Comparison of ENCODE assay signal across 8 cellular contexts in the genomic region with DNA sequence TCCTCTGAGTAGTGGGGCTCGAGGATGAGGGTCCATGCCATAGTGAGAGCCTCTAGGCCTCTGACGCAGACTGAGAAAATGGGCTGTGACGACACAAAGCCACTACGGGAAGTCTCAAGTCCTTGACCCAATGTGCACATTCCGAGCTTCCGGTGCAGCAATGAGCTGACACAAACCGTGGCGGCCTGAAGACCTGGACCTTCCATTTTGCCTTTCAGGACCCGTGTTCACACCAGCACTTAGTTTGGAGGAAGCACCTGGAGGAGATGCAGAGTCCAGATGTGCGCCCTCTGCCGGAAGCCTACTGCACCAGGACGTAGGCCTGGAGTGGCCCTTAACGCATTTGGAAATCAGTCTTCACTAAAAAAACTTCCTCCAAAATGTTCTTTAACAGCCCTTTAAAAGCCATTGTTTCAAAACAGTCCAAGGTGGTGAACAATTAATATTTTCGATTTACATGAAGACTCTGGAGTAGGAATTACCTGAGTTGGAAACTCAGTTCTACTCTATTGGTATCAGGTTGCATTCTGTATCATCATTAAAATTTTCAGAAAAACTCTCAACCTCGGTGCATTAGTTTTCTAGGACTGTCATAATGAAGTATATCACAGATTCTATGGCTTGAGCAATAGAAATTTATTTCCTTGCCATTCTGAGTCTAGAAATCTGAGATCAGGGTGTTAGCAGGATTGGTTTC. TPM values are rescaled to one million over a fixed set of nuclear protein-coding genes. Genes with fewer than 3 reads are reported as not detected.
DNase-seq lines count a peak whose midpoint lies in the region; ATAC-seq and TF ChIP-seq lines count a peak whose summit lies in the region.

No MANE protein-coding gene starts in this region.

- CTCF ChIA-PET in CD4-positive, alpha-beta T cell (lab: Charles Lee) = interaction anchor here (1.0 to 4.4 kb wide), 10 partner anchors 57 to 350 kb away, joined by 3 to 24 read pairs (median 4); no protein-coding TSS in a partner anchor

- no peak overlapping the region for H3K27ac ChIP-seq in CD4-positive, alpha-beta T cell (ENCODE audit: low read depth, low read length)
- peak overlapping the region; percentile 42 for H3K27ac ChIP-seq in HL-60 (replicated peaks)

- peak; percentile 85 for ATAC-seq in CD4-positive, alpha-beta T cell (ENCODE audit: poor library complexity)

- H3K9me3 ChIP-seq in CD4-positive, alpha-beta T cell (ENCODE audit: control insufficient read depth, low read length) = no peaks in the 10 kb centered on the region

- POLR2A ChIA-PET in CD4-positive, alpha-beta T cell (lab: Charles Lee) = interaction anchor here (0.7 to 1.0 kb wide), 2 partner anchors 17 to 85 kb away, joined by 3 to 5 read pairs; no protein-coding TSS in a partner anchor

- H3K27me3 ChIP-seq in CD4-positive, alpha-beta T cell (ENCODE audit: control insufficient read depth, insufficient read depth, low read length) = no peaks in the 10 kb centered on the region
- H3K27me3 ChIP-seq in HL-60 (ENCODE audit: insufficient read depth, poor library complexity, severe bottlenecking) = no peaks in the 10 kb centered on the region

- peak; percentile 84 for TF ChIP-seq CTCF in CD4-positive, alpha-beta T cell (IDR thresholded peaks at IDR 0.05)
- TF ChIP-seq CTCF in HL-60 (IDR thresholded peaks at IDR 0.05; ENCODE audit: insufficient read depth, low read length) = peak; percentile 86
- peak; percentile 79 for TF ChIP-seq CTCF in choroid plexus epithelial cell (conservative IDR thresholded peaks at IDR 0.05; ENCODE audit: low read depth, low read length)
- peak; percentile 36 for TF ChIP-seq CTCF in mesothelial cell of epicardium (IDR thresholded peaks at IDR 0.05; ENCODE audit: unreplicated experiment)

- H3K4me3 Mint-ChIP-seq in CD4-positive, alpha-beta T cell = no peak overlapping the region
- H3K4me3 Mint-ChIP-seq in mesothelial cell of epicardium = no peak overlapping the region

- intact Hi-C loops in CD4-positive, alpha-beta T cell (cut with DNase I, micrococcal nuclease) = loop anchor here (1.0 to 5.0 kb wide), 5 partner anchors 85 to 375 kb away; no protein-coding TSS in a partner anchor

- peak overlapping the region; percentile 4 for H3K27ac Mint-ChIP-seq in CD4-positive, alpha-beta T cell
- H3K27ac Mint-ChIP-seq in mesothelial cell of epicardium = no peak overlapping the region

- H3K9me3 Mint-ChIP-seq in CD4-positive, alpha-beta T cell = no peaks in the 10 kb centered on the region
- H3K9me3 Mint-ChIP-seq in mesothelial cell of epicardium = no peaks in the 10 kb centered on the region

- H3K4me3 ChIP-seq in HL-60 (replicated peaks; ENCODE audit: insufficient read depth, low read length) (no peak overlapping the region), choroid plexus epithelial cell (ENCODE audit: low read depth, low read length) (no peak overlapping the region)

- no peaks in the 10 kb centered on the region for H3K27me3 Mint-ChIP-seq in CD4-positive, alpha-beta T cell
- H3K27me3 Mint-ChIP-seq in mesothelial cell of epicardium (ENCODE audit: low read depth) = peaks cover 8% of the 10 kb centered on the region

- peak; percentile 54 to 75 (median 66) for DNase-seq in CD4-positive, alpha-beta T cell
- DNase-seq in HL-60 (ENCODE audit: low read depth in 1 of 2, low spot score in 1 of 2) (peak; percentile 54 to 88), choroid plexus epithelial cell (ENCODE audit: low read depth) (peak; percentile 64), mesothelial cell of epicardium (ENCODE audit: low spot score in 2 of 2, unreplicated experiment in 2 of 2) (peak; percentile 30 to 71), A172 (ENCODE audit: low spot score) (no peak), middle frontal gyrus (ENCODE audit: extremely low spot score, low spot score) (no peak)
- DNase-seq in activated CD4-positive, alpha-beta T cell treated with anti-CD3 and anti-CD28 coated beads for 24 hours (ENCODE audit: low read depth in 2 of 2) = peak; percentile 51 to 68
- DNase-seq in stimulated activated naive CD4-positive, alpha-beta T cell (lab: John Stamatoyannopoulos, UW) = peak; percentile 13 to 74 (median 52)

- peaks cover 38% of the 10 kb centered on the region for H3K4me1 Mint-ChIP-seq in CD4-positive, alpha-beta T cell (ENCODE audit: low read depth)
- no peaks in the 10 kb centered on the region for H3K4me1 Mint-ChIP-seq in mesothelial cell of epicardium

- H3K36me3 Mint-ChIP-seq in CD4-positive, alpha-beta T cell (ENCODE audit: low read depth) = no peaks in the 10 kb centered on the region
- H3K36me3 Mint-ChIP-seq in mesothelial cell of epicardium = no peaks in the 10 kb centered on the region

RNA-seq across cellular contexts. Expression of gene BMP10, which starts 33.9 kb away (rescaled TPM):
- not detected for total RNA-seq in CD4-positive, alpha-beta T cell
- total RNA-seq in mesothelial cell of epicardium = 0.13 TPM in 1 of 3 replicates, not detected in the others
- 0.46 TPM in 1 of 2 replicates, not detected in the other for total RNA-seq in A172 (2014; rRNA removed; shearing (Covaris generic))

Comparison
In these comparisons a context has a peak if more than half of its experiments do, and no peak if none do; other contexts are left out.
1. DNase-seq: peak in CD4-positive, alpha-beta T cell (10 of 10), HL-60 (2 of 2), activated CD4-positive, alpha-beta T cell treated with anti-CD3 and anti-CD28 coated beads for 24 hours (2 of 2), choroid plexus epithelial cell (single experiment), mesothelial cell of epicardium (2 of 2) and stimulated activated naive CD4-positive, alpha-beta T cell (6 of 6); none in A172 (single experiment) and middle frontal gyrus (single experiment).
2. CTCF ChIP-seq: peak in every context shown above with its lines; median percentile 86 in HL-60; 84 in CD4-positive, alpha-beta T cell; 79 in choroid plexus epithelial cell; 36 in mesothelial cell of epicardium.